ENCODE assay signal across 8 cellular contexts in the genomic region with DNA sequence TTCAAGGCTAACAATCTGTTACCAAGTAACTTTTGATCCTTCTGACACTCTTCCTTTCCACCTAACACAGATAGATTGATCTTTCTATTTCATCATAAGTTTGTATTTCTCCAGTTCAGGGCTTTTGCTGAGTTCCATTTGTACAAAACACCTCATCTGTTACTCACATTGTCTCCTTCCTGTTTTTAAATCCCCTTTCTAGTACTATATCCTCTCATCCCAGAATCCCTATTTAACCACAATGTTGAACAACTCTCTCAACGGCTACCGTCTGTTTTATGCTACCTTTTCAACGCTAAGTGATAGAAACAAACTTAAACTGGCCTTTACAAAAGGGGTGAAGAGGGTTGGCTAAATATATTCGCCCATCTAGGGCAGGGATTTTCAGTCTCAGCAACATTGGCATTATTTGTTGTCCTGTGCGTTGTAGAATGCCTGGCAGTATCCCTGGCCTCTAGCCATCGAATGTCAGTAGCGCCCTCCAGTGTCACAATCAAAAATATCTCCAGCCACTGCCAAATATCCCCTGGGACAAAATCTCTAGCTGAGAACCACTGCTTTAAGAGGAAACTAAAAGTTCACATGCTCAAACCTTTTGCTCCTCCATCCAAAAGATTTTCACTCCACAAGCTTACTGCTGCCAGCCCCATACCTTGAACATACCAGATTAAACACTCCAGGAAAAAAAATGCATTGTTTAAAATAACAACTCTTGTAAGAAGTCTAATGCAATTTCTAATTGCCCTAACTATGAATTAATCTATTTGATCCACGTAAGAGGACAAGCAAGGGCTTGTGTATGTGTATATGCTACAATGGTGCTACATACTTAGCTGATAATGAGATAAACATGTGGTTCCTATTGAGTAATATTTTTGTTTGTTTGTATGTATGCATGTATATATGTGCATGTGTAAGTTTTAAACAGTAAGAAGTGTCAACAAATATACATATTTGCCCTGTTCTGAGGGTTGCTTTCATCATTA.
DNase-seq lines count a peak whose midpoint lies in the region; ATAC-seq and TF ChIP-seq lines count a peak whose summit lies in the region.
"Had no signal": no experiment of that assay in that cellular context is flagged by ENCODE, and none has a peak within 500 bp of the region (broad histone marks: within the 10 kb centered on the region; RNA-seq: fewer than 3 reads in every experiment).

No MANE protein-coding gene starts in this region.

- no peaks in the 10 kb centered on the region for H3K9me3 Mint-ChIP-seq in type B pancreatic cell
- H3K9me3 Mint-ChIP-seq: T-helper 1 cell treated with Interleukin-12 subunit alpha and Interleukin-12 subunit beta and Interleukin-4 antibody, amounts not matched to agents 30 μg/mL and 1 μg/mL, for 36 hours had no signal

- TF ChIP-seq POLR2A in heart left ventricle (IDR thresholded peaks at IDR 0.05), result no peak

- peak in 11 of 12 donors; percentile 26 to 60 (median 46) for TF ChIP-seq CTCF in heart left ventricle (IDR thresholded peaks at IDR 0.05)
- TF ChIP-seq CTCF in type B pancreatic cell (conservative IDR thresholded peaks at IDR 0.05), result peak; percentile 76

- H3K27me3 Mint-ChIP-seq in type B pancreatic cell, result no peaks in the 10 kb centered on the region

- peaks cover 11% of the 10 kb centered on the region for H3K4me1 Mint-ChIP-seq in type B pancreatic cell (ENCODE audit: unreplicated experiment)

- H3K36me3 Mint-ChIP-seq in type B pancreatic cell, result no peaks in the 10 kb centered on the region

- ATAC-seq in GM19023 (IDR thresholded peaks at IDR 0.05; ENCODE audit: unreplicated experiment) (peak; percentile 77), heart left ventricle (peak in 3 of 4 donors; percentile 71 to 81 (median 79)), GM21528 (IDR thresholded peaks at IDR 0.05; ENCODE audit: low FRiP score, unreplicated experiment) (no peak)

- H3K27ac Mint-ChIP-seq in type B pancreatic cell, result no peak overlapping the region
- H3K27ac Mint-ChIP-seq: T-helper 1 cell treated with Interleukin-12 subunit alpha and Interleukin-12 subunit beta and Interleukin-4 antibody, amounts not matched to agents 30 μg/mL and 1 μg/mL, for 36 hours had no signal

- H3K4me3 ChIP-seq in heart left ventricle, result no peak overlapping the region

- H3K36me3 ChIP-seq in heart left ventricle, result no peaks in the 10 kb centered on the region

- peaks cover 0 to 7% (median 0%) of the 10 kb centered on the region in 12 donors for H3K4me1 ChIP-seq in heart left ventricle

- H3K27me3 ChIP-seq in heart left ventricle, result no peaks in the 10 kb centered on the region

- intact Hi-C loops in heart left ventricle (cut with DNase I), result loop anchor here in 9 of 10 donors (2.0 to 5.0 kb wide), 4 partner anchors 36 to 212 kb away; no protein-coding TSS in a partner anchor

- H3K27ac ChIP-seq in heart left ventricle, result peak overlapping the region in 2 of 12 donors; percentile 27 to 28

- H3K4me3 Mint-ChIP-seq in type B pancreatic cell, result no peak overlapping the region
- H3K4me3 Mint-ChIP-seq: T-helper 1 cell treated with Interleukin-12 subunit alpha and Interleukin-12 subunit beta and Interleukin-4 antibody, amounts not matched to agents 30 μg/mL and 1 μg/mL, for 36 hours had no signal

- DNase-seq in HuH-7.5 (ENCODE audit: low spot score) (peak; percentile 6), SHP77 treated with DMSO at 0.1 percent for 48 hours (lab: John Stamatoyannopoulos, UW) (peak; percentile 33), heart left ventricle (peak in 3 of 5 donors; percentile 14 to 37 (median 24)), type B pancreatic cell (ENCODE audit: extremely low spot score, unreplicated experiment) (no peak), ureter (ENCODE audit: low spot score) (no peak)

- 6 to 7% (median 7%) methylated on average over 8 of the region's 8 CpGs for WGBS in heart left ventricle, 4 donors

- H3K9me3 ChIP-seq in heart left ventricle, result no peaks in the 10 kb centered on the region

Comparison
In these comparisons a context has a peak if more than half of its experiments do, and no peak if none do; other contexts are left out.
1. DNase-seq: peak in HuH-7.5 (single experiment), SHP77 treated with DMSO at 0.1 percent for 48 hours (single experiment) and heart left ventricle (3 of 5); none in type B pancreatic cell (single experiment) and ureter (single experiment).